Comparison of ENCODE assay signal across 25 cellular contexts in genomic region chr12:880656-881055, GRCh38.
"Had no signal": no experiment of that assay in that cellular context is flagged by ENCODE, and none has a peak within 500 bp of the region (broad histone marks: within the 10 kb centered on the region; RNA-seq: fewer than 3 reads in every experiment).

No MANE protein-coding gene starts in this region.

- H3K27ac ChIP-seq: brain microvascular endothelial cell, cardiac muscle cell, SK-N-MC, VCaP had no signal

- H3K9me3 Mint-ChIP-seq: activated CD8-positive, alpha-beta T cell treated with anti-CD3 and anti-CD28 coated beads for 36 hours; activated naive CD4-positive, alpha-beta T cell treated with anti-CD3 and anti-CD28 coated beads for 36 hours; T-cell had no signal

- H3K4me3 ChIP-seq: cardiac muscle cell, K562, SK-N-MC had no signal

- H3K27me3 Mint-ChIP-seq: activated CD8-positive, alpha-beta T cell treated with anti-CD3 and anti-CD28 coated beads for 36 hours; T-cell had no signal

- H3K27ac Mint-ChIP-seq: activated naive CD4-positive, alpha-beta T cell treated with anti-CD3 and anti-CD28 coated beads for 36 hours had no signal

- ATAC-seq: activated CD8-positive, alpha-beta T cell treated with anti-CD3 and anti-CD28 coated beads for 36 hours; K562; Panc1; Right ventricle myocardium inferior; T-cell had no signal

- DNase-seq: activated CD4-positive, CD25-positive, alpha-beta regulatory T cell; activated CD8-positive, alpha-beta memory T cell treated with anti-CD3 and anti-CD28 coated beads, Interleukin-2, amount 50 U/mL, for 4 hours; activated CD8-positive, alpha-beta T cell treated with anti-CD3 and anti-CD28 coated beads for 36 hours; activated gamma-delta T cell; activated naive CD4-positive, alpha-beta T cell treated with anti-CD3 and anti-CD28 coated beads for 36 hours; amygdala; brain microvascular endothelial cell; Kasumi-1; NCI-H1048; NCI-H1417; NCI-H1930; NCI-H2107; NCI-H2171 treated with DMSO at 0.1 percent for 48 hours; NCI-H226; NCI-H69; NK-92 treated with Interleukin-12 subunit alpha and Interleukin-12 subunit beta, amount 100 ng/mL, for 24 hours; OCI-M1; RPMI8226; T-cell had no signal

- H3K4me3 Mint-ChIP-seq: activated CD8-positive, alpha-beta T cell treated with anti-CD3 and anti-CD28 coated beads for 36 hours; activated naive CD4-positive, alpha-beta T cell treated with anti-CD3 and anti-CD28 coated beads for 36 hours; T-cell had no signal

- H3K27me3 ChIP-seq: brain microvascular endothelial cell, cardiac muscle cell had no signal

- H3K4me1 Mint-ChIP-seq: T-cell had no signal
